16 cellular contexts compared by ENCODE assay signal in the genomic region with DNA sequence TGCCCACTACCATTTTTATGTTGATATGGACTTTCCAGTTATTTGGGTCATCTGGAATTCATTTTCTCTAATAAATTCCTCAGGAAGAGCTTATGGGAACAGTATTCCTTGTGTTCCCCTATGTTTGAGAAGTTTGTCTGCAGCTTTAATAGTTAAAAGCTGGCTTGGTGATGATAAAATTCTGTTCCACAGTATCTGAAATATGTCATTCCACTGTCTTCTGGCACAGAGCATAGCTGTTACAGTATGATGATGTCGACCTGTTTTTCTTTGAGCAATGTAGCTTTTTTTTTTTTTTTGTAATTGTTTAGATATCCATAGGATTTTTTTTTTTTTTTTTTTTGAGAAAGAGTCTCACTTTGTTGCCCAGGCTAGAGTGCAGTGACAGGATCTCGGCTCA. TPM values are rescaled to one million over a fixed set of nuclear protein-coding genes. Genes with fewer than 3 reads are reported as not detected.
DNase-seq lines count a peak whose midpoint lies in the region; ATAC-seq and TF ChIP-seq lines count a peak whose summit lies in the region.
"Had no signal": no experiment of that assay in that cellular context is flagged by ENCODE, and none has a peak within 500 bp of the region (broad histone marks: within the 10 kb centered on the region; RNA-seq: fewer than 3 reads in every experiment).

No MANE protein-coding gene starts in this region.

- no peaks in the 10 kb centered on the region for H3K9me3 Mint-ChIP-seq in activated T-helper 17 cell treated with anti-CD3 and anti-CD28 coated beads, Interleukin-2, amount 50 U/mL, for 72 hours
- no peaks in the 10 kb centered on the region for H3K9me3 Mint-ChIP-seq in activated CD8-positive, alpha-beta memory T cell treated with anti-CD3 and anti-CD28 coated beads, Interleukin-2, amount 10 ng/mL, durations not matched to agents 7 days and 5 days (ENCODE audit: low read depth)
- H3K9me3 Mint-ChIP-seq: activated naive CD8-positive, alpha-beta T cell treated with anti-CD3 and anti-CD28 coated beads, Interleukin-2, amount 10 ng/mL, durations not matched to agents 7 days and 5 days; T-helper 1 cell treated with Interleukin-12 subunit alpha and Interleukin-12 subunit beta and Interleukin-4 antibody, amounts not matched to agents 30 μg/mL and 1 μg/mL, for 36 hours had no signal

- H3K36me3 Mint-ChIP-seq in activated T-helper 17 cell treated with anti-CD3 and anti-CD28 coated beads, Interleukin-2, amount 50 U/mL, for 72 hours (ENCODE audit: low read depth), result peaks cover 38% of the 10 kb centered on the region
- peaks cover 24% of the 10 kb centered on the region for H3K36me3 Mint-ChIP-seq in activated CD8-positive, alpha-beta memory T cell treated with anti-CD3 and anti-CD28 coated beads, Interleukin-2, amount 10 ng/mL, durations not matched to agents 7 days and 5 days

- TF ChIP-seq CTCF in AG10803 (conservative IDR thresholded peaks at IDR 0.05; ENCODE audit: low read length), result no peak

- no peak overlapping the region for H3K4me3 Mint-ChIP-seq in activated T-helper 17 cell treated with anti-CD3 and anti-CD28 coated beads, Interleukin-2, amount 50 U/mL, for 72 hours
- H3K4me3 Mint-ChIP-seq in activated CD8-positive, alpha-beta memory T cell treated with anti-CD3 and anti-CD28 coated beads, Interleukin-2, amount 10 ng/mL, durations not matched to agents 7 days and 5 days, result no peak overlapping the region
- H3K4me3 Mint-ChIP-seq: activated naive CD8-positive, alpha-beta T cell treated with anti-CD3 and anti-CD28 coated beads, Interleukin-2, amount 10 ng/mL, durations not matched to agents 7 days and 5 days; T-helper 1 cell treated with Interleukin-12 subunit alpha and Interleukin-12 subunit beta and Interleukin-4 antibody, amounts not matched to agents 30 μg/mL and 1 μg/mL, for 36 hours had no signal

- peaks cover 42% of the 10 kb centered on the region for H3K4me1 Mint-ChIP-seq in activated T-helper 17 cell treated with anti-CD3 and anti-CD28 coated beads, Interleukin-2, amount 50 U/mL, for 72 hours
- H3K4me1 Mint-ChIP-seq in activated CD8-positive, alpha-beta memory T cell treated with anti-CD3 and anti-CD28 coated beads, Interleukin-2, amount 10 ng/mL, durations not matched to agents 7 days and 5 days, result peaks cover 56% of the 10 kb centered on the region

- H3K27me3 Mint-ChIP-seq in activated T-helper 17 cell treated with anti-CD3 and anti-CD28 coated beads, Interleukin-2, amount 50 U/mL, for 72 hours, result no peaks in the 10 kb centered on the region
- no peaks in the 10 kb centered on the region for H3K27me3 Mint-ChIP-seq in activated CD8-positive, alpha-beta memory T cell treated with anti-CD3 and anti-CD28 coated beads, Interleukin-2, amount 10 ng/mL, durations not matched to agents 7 days and 5 days
- H3K27me3 Mint-ChIP-seq: activated naive CD8-positive, alpha-beta T cell treated with anti-CD3 and anti-CD28 coated beads, Interleukin-2, amount 10 ng/mL, durations not matched to agents 7 days and 5 days had no signal

- H3K4me3 ChIP-seq in AG10803 (ENCODE audit: low read length), result no peak overlapping the region
- H3K4me3 ChIP-seq: left lung, testis had no signal

- ATAC-seq in activated T-helper 17 cell treated with anti-CD3 and anti-CD28 coated beads, Interleukin-2, amount 50 U/mL, for 72 hours (replicated peaks), result no peak
- ATAC-seq in activated CD8-positive, alpha-beta memory T cell treated with anti-CD3 and anti-CD28 coated beads, Interleukin-2, amount 10 ng/mL, durations not matched to agents 7 days and 5 days, result no peak
- ATAC-seq: left lung, right cardiac atrium had no signal

- CTCF ChIA-PET in activated CD8-positive, alpha-beta memory T cell treated with anti-CD3 and anti-CD28 coated beads, Interleukin-2, amount 10 ng/mL, durations not matched to agents 7 days and 5 days (lab: Charles Lee), result interaction anchor here (0.7 to 2.4 kb wide), 4 partner anchors 16 to 1640 kb away, joined by 3 to 7 read pairs (median 4); no protein-coding TSS in a partner anchor

- DNase-seq in AG10803 (ENCODE audit: low read depth) (peak; percentile 53), EL (peak; percentile 27), hepatic stellate cell (ENCODE audit: low spot score) (peak; percentile 20), COLO829 (ENCODE audit: low spot score) (no peak), DMS53 treated with DMSO at 0.1 percent for 48 hours (lab: John Stamatoyannopoulos, UW; ENCODE audit: unreplicated experiment) (no peak), DMS79 (lab: John Stamatoyannopoulos, UW) (no peak)
- DNase-seq in activated CD8-positive, alpha-beta memory T cell treated with anti-CD3 and anti-CD28 coated beads, Interleukin-2, amount 10 ng/mL, durations not matched to agents 7 days and 5 days, result no peak
- DNase-seq: activated naive CD8-positive, alpha-beta T cell treated with anti-CD3 and anti-CD28 coated beads, Interleukin-2, amount 10 ng/mL, durations not matched to agents 7 days and 5 days; left lung; NCI-H526 treated with DMSO at 0.1 percent for 48 hours; occipital lobe; right cardiac atrium; SHP77; testis had no signal

- peak overlapping the region; percentile 21 for H3K27ac Mint-ChIP-seq in activated T-helper 17 cell treated with anti-CD3 and anti-CD28 coated beads, Interleukin-2, amount 50 U/mL, for 72 hours
- H3K27ac Mint-ChIP-seq in activated CD8-positive, alpha-beta memory T cell treated with anti-CD3 and anti-CD28 coated beads, Interleukin-2, amount 10 ng/mL, durations not matched to agents 7 days and 5 days, result no peak overlapping the region
- H3K27ac Mint-ChIP-seq: activated naive CD8-positive, alpha-beta T cell treated with anti-CD3 and anti-CD28 coated beads, Interleukin-2, amount 10 ng/mL, durations not matched to agents 7 days and 5 days had no signal

RNA-seq across cellular contexts. Expression of gene NCOA3, which starts 43.2 kb away (rescaled TPM):
- total RNA-seq in activated T-helper 17 cell treated with anti-CD3 and anti-CD28 coated beads, Interleukin-2, amount 50 U/mL, for 72 hours, result 10 to 100 TPM; 55.4 to 64.2 TPM
- 10 to 100 TPM; 74.9 to 75.8 TPM for total RNA-seq in activated CD8-positive, alpha-beta memory T cell treated with anti-CD3 and anti-CD28 coated beads, Interleukin-2, amount 10 ng/mL, durations not matched to agents 7 days and 5 days

Comparison
In these comparisons a context has a peak if more than half of its experiments do, and no peak if none do; other contexts are left out.
1. DNase-seq: peak in AG10803 (single experiment), EL (single experiment) and hepatic stellate cell (single experiment); none in COLO829 (single experiment), DMS53 treated with DMSO at 0.1 percent for 48 hours (single experiment), activated CD8-positive, alpha-beta memory T cell treated with anti-CD3 and anti-CD28 coated beads, Interleukin-2, amount 10 ng/mL, durations not matched to agents 7 days and 5 days (single experiment) and DMS79 (single experiment).